ENCODE assay signal across 1 cellular context in genomic region chr17:60443713-60444112, GRCh38.
TF ChIP-seq lines count a peak whose summit lies in the region.

No MANE protein-coding gene starts in this region.

TF ChIP-seq in K562, 482 proteins besides CTCF, POLR2A, EP300 and RAD21:
- TF ChIP-seq DNMT1 (IDR thresholded peaks at IDR 0.05): no peak
- TF ChIP-seq ZNF41 (CRISPR knock-in tag; conservative IDR thresholded peaks at IDR 0.05): no peak
- TF ChIP-seq SMARCE1 (IDR thresholded peaks at IDR 0.05): no peak
- peak; percentile 32; the same call in 1 of the 2 replicates for TF ChIP-seq CEBPB (tag; IDR thresholded peaks at IDR 0.05)
- no peak for TF ChIP-seq ZNF217 (CRISPR knock-in tag; IDR thresholded peaks at IDR 0.05)
- no peak for TF ChIP-seq NFE2L1 (tag; IDR thresholded peaks at IDR 0.05; ENCODE audit: borderline replicate concordance, low read depth)
- no peak for TF ChIP-seq THRAP3 (IDR thresholded peaks at IDR 0.05; ENCODE audit: borderline replicate concordance)
- TF ChIP-seq TCFL5 (CRISPR knock-in tag; conservative IDR thresholded peaks at IDR 0.05): no peak
- TF ChIP-seq MEIS2 (IDR thresholded peaks at IDR 0.05; ENCODE audit: partially characterized antibody): no peak
- TF ChIP-seq ZNF347 (CRISPR knock-in tag; IDR thresholded peaks at IDR 0.05; ENCODE audit: low read depth): no peak
- TF ChIP-seq BACH1 (tag; IDR thresholded peaks at IDR 0.05): no peak
- no peak for TF ChIP-seq NR4A1 (CRISPR knock-in tag; IDR thresholded peaks at IDR 0.05)
- TF ChIP-seq NR4A1 (tag; IDR thresholded peaks at IDR 0.05): no peak
- TF ChIP-seq CHCHD3 (CRISPR knock-in tag; IDR thresholded peaks at IDR 0.05): no peak
- TF ChIP-seq TBL1XR1 (IDR thresholded peaks at IDR 0.05; ENCODE audit: low read length in 2 of 2): no peak
- no peak for TF ChIP-seq CEBPG (CRISPR knock-in tag; IDR thresholded peaks at IDR 0.05)
- TF ChIP-seq CEBPG (tag; conservative IDR thresholded peaks at IDR 0.05 in 1 of 2, IDR thresholded peaks at IDR 0.05 in 1 of 2): 0 out of 4 replicates have a peak, but pooled peaks of 1 of the 2 experiments have one; percentile 40
- no peak for TF ChIP-seq ZNF764 (CRISPR knock-in tag; IDR thresholded peaks at IDR 0.05; ENCODE audit: low read depth)
